ENCODE assay signal across 24 cellular contexts in the genomic region with DNA sequence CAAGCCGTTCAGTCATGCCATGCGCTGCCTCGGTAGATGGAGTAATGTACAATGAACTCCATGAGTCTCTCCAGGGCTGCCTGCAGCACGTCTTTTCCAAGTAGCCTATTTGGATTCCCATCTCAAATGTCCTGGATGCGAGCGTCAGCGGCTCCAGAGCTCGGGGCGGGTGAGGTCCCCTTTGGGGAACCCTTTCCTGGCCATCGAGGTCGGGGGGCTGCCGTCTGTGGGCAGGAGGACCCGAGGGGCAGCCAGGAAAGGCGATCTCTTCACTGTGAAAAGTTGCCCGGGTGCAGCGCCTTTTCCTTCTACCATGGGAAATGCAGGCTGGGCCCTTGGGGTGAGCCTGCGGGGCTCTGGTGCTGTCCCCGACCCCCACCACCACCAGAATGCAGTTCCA. TPM values are rescaled to one million over a fixed set of nuclear protein-coding genes. Genes with fewer than 3 reads are reported as not detected.
A peak's percentile ranks its signal among the peaks of the same experiment; 100 is the strongest.
DNase-seq lines count a peak whose midpoint lies in the region; ATAC-seq, FAIRE-seq and TF ChIP-seq lines count a peak whose summit lies in the region.
"Had no signal": no experiment of that assay in that cellular context is flagged by ENCODE, and none has a peak within 500 bp of the region (broad histone marks: within the 10 kb centered on the region; RNA-seq: fewer than 3 reads in every experiment).

No MANE protein-coding gene starts in this region.

- no peaks in the 10 kb centered on the region for H3K27me3 Mint-ChIP-seq in activated naive CD4-positive, alpha-beta T cell treated with anti-CD3 and anti-CD28 coated beads for 36 hours (ENCODE audit: low read depth)
- H3K27me3 Mint-ChIP-seq in astrocyte (ENCODE audit: low read depth, unreplicated experiment): no peaks in the 10 kb centered on the region
- H3K27me3 Mint-ChIP-seq: CD4-positive, alpha-beta T cell had no signal

- H3K4me3 Mint-ChIP-seq in activated naive CD4-positive, alpha-beta T cell treated with anti-CD3 and anti-CD28 coated beads for 36 hours: no peak overlapping the region
- no peak overlapping the region for H3K4me3 Mint-ChIP-seq in astrocyte (ENCODE audit: unreplicated experiment)
- H3K4me3 Mint-ChIP-seq: CD4-positive, alpha-beta T cell; GM23338 had no signal

- no peak overlapping the region for H3K9ac ChIP-seq in astrocyte (ENCODE audit: low read length)
- no peak overlapping the region for H3K9ac ChIP-seq in smooth muscle cell (ENCODE audit: low read depth)

- no peaks in the 10 kb centered on the region for H3K36me3 Mint-ChIP-seq in activated naive CD4-positive, alpha-beta T cell treated with anti-CD3 and anti-CD28 coated beads for 36 hours (ENCODE audit: low read depth)
- H3K36me3 Mint-ChIP-seq in astrocyte (ENCODE audit: low read depth, unreplicated experiment): peaks cover 27% of the 10 kb centered on the region

- H3K27ac ChIP-seq in astrocyte (ENCODE audit: low read depth, low read length) (no peak overlapping the region), lower lobe of right lung (no peak overlapping the region), smooth muscle cell (ENCODE audit: low read depth) (peak overlapping the region; percentile 56)
- H3K27ac ChIP-seq: 22Rv1, A549, C4-2B, HL-60 had no signal

- H3K36me3 ChIP-seq in astrocyte (ENCODE audit: insufficient read depth, low read length): peaks cover 41% of the 10 kb centered on the region
- H3K36me3 ChIP-seq in lower lobe of right lung: peaks cover 24% of the 10 kb centered on the region
- H3K36me3 ChIP-seq in smooth muscle cell (ENCODE audit: low read depth): peaks cover 43% of the 10 kb centered on the region

- intact Hi-C loops in activated naive CD4-positive, alpha-beta T cell treated with anti-CD3 and anti-CD28 coated beads for 36 hours (cut with micrococcal nuclease): no loop called here
- intact Hi-C loops in lower lobe of right lung (cut with DNase I) (no loop called here), sciatic nerve (cut with DNase I) (no loop called here)

- H3K4me3 ChIP-seq in astrocyte (ENCODE audit: insufficient read depth, low read depth, low read length) (no peak overlapping the region), lower lobe of right lung (no peak overlapping the region), smooth muscle cell (no peak overlapping the region)
- H3K4me3 ChIP-seq: A549, GM23338 had no signal

- no peak for FAIRE-seq in astrocyte (lab: Jason Lieb, UNC)
- FAIRE-seq: A549, D721Med, G401.6, GM12891, GM19239 had no signal

- H3K27ac Mint-ChIP-seq in activated naive CD4-positive, alpha-beta T cell treated with anti-CD3 and anti-CD28 coated beads for 36 hours: no peak overlapping the region
- H3K27ac Mint-ChIP-seq in astrocyte (ENCODE audit: unreplicated experiment): peak overlapping the region; percentile 80
- H3K27ac Mint-ChIP-seq: CD4-positive, alpha-beta T cell; GM23338 had no signal

- peak; percentile 4 for DNase-seq in activated naive CD4-positive, alpha-beta T cell treated with anti-CD3 and anti-CD28 coated beads, Interleukin-2, amount 50 U/mL, for 16 hours
- DNase-seq in activated naive CD4-positive, alpha-beta T cell treated with anti-CD3 and anti-CD28 coated beads for 36 hours: no peak
- DNase-seq in astrocyte (ENCODE audit: low read depth) (no peak), lower lobe of right lung (peak; percentile 29), smooth muscle cell (lab: John Stamatoyannopoulos, UW; ENCODE audit: unreplicated experiment) (no peak), sciatic nerve (ENCODE audit: low spot score) (no peak), T-helper 9 cell (no peak)
- DNase-seq: AML-193; Caco-2; CD4-positive, alpha-beta T cell; H7; HFFc6 had no signal

- H3F3A ChIP-seq in smooth muscle cell (ENCODE audit: low read depth): peaks cover 91% of the 10 kb centered on the region

- H2AFZ ChIP-seq in astrocyte (ENCODE audit: low read depth, low read length): no peak overlapping the region
- H2AFZ ChIP-seq in smooth muscle cell (ENCODE audit: low read depth): no peak overlapping the region
- H2AFZ ChIP-seq: GM23338 had no signal

- H3K4me1 Mint-ChIP-seq in activated naive CD4-positive, alpha-beta T cell treated with anti-CD3 and anti-CD28 coated beads for 36 hours (ENCODE audit: low read depth): no peaks in the 10 kb centered on the region
- peaks cover 6% of the 10 kb centered on the region for H3K4me1 Mint-ChIP-seq in astrocyte (ENCODE audit: low read depth, unreplicated experiment)
- H3K4me1 Mint-ChIP-seq: GM23338 had no signal

- no peak overlapping the region for H3K4me2 ChIP-seq in astrocyte (ENCODE audit: low read length)
- no peak overlapping the region for H3K4me2 ChIP-seq in smooth muscle cell
- H3K4me2 ChIP-seq: A549, GM23338 had no signal

- no peak for TF ChIP-seq CTCF in astrocyte (IDR thresholded peaks at IDR 0.05; ENCODE audit: insufficient read depth, low read depth, low read length)
- no peak for TF ChIP-seq CTCF in lower lobe of right lung (IDR thresholded peaks at IDR 0.05)
- no peak for TF ChIP-seq CTCF in smooth muscle cell (IDR thresholded peaks at IDR 0.05; ENCODE audit: borderline replicate concordance, insufficient read depth, poor library complexity, severe bottlenecking)

- H3K27me3 ChIP-seq in astrocyte (ENCODE audit: insufficient read depth, low read length): no peaks in the 10 kb centered on the region
- H3K27me3 ChIP-seq in lower lobe of right lung (ENCODE audit: low read depth): no peaks in the 10 kb centered on the region
- no peaks in the 10 kb centered on the region for H3K27me3 ChIP-seq in smooth muscle cell (ENCODE audit: low read depth)

- 95% methylated on average over 18 of the region's 18 CpGs for WGBS in smooth muscle cell (ENCODE audit: low lambda C conversion rate)

- H3K9me3 Mint-ChIP-seq in activated naive CD4-positive, alpha-beta T cell treated with anti-CD3 and anti-CD28 coated beads for 36 hours: no peaks in the 10 kb centered on the region
- no peaks in the 10 kb centered on the region for H3K9me3 Mint-ChIP-seq in astrocyte (ENCODE audit: unreplicated experiment)
- H3K9me3 Mint-ChIP-seq: CD4-positive, alpha-beta T cell; GM23338; HFFc6 had no signal

- ATAC-seq in lower lobe of right lung (no peak), sciatic nerve (no peak)
- ATAC-seq: A549, GM23338, HCT116 had no signal

- CTCF ChIA-PET in activated naive CD4-positive, alpha-beta T cell treated with anti-CD3 and anti-CD28 coated beads for 36 hours (lab: Charles Lee): no interaction called here

- H3K9me3 ChIP-seq in astrocyte (ENCODE audit: insufficient read depth, low read depth, low read length): peaks cover 11% of the 10 kb centered on the region
- H3K9me3 ChIP-seq in lower lobe of right lung: no peaks in the 10 kb centered on the region
- no peaks in the 10 kb centered on the region for H3K9me3 ChIP-seq in smooth muscle cell (replicated peaks; ENCODE audit: low read depth)
- H3K9me3 ChIP-seq: Caco-2 had no signal

- H3K4me1 ChIP-seq in astrocyte (ENCODE audit: insufficient read depth, low read length) (no peaks in the 10 kb centered on the region), lower lobe of right lung (no peaks in the 10 kb centered on the region), smooth muscle cell (ENCODE audit: low read depth) (no peaks in the 10 kb centered on the region)
- H3K4me1 ChIP-seq: A549, Caco-2 had no signal

- peaks cover 92% of the 10 kb centered on the region for H4K20me1 ChIP-seq in astrocyte (ENCODE audit: insufficient read depth, low read length)
- peaks cover 98% of the 10 kb centered on the region for H4K20me1 ChIP-seq in smooth muscle cell (ENCODE audit: low read depth)

- H3K79me2 ChIP-seq in astrocyte (ENCODE audit: insufficient read depth, low read length) (peaks cover 12% of the 10 kb centered on the region), smooth muscle cell (ENCODE audit: low read depth) (no peaks in the 10 kb centered on the region)

RNA-seq across cellular contexts. Expression of a gene that starts 36.9 kb away (rescaled TPM):
- total RNA-seq in activated naive CD4-positive, alpha-beta T cell treated with anti-CD3 and anti-CD28 coated beads for 36 hours: not detected
- total RNA-seq in astrocyte (not detected in 2 replicates), lower lobe of right lung (not detected), smooth muscle cell (not detected in 2 replicates), sciatic nerve (not detected)
- polyA plus RNA-seq in smooth muscle cell: not detected in 2 replicates
- total RNA-seq: Caco-2; CD4-positive, alpha-beta T cell; GM23338; H7; HFFc6; HT1080 had no signal
- polyA plus RNA-seq: A549, BJ, GM23338 had no signal

Comparison
In these comparisons a context has a peak if more than half of its experiments do, and no peak if none do; other contexts are left out.
1. DNase-seq: peak in activated naive CD4-positive, alpha-beta T cell treated with anti-CD3 and anti-CD28 coated beads, Interleukin-2, amount 50 U/mL, for 16 hours (single experiment) and lower lobe of right lung (single experiment); none in activated naive CD4-positive, alpha-beta T cell treated with anti-CD3 and anti-CD28 coated beads for 36 hours (single experiment), astrocyte (single experiment), smooth muscle cell (single experiment), sciatic nerve (single experiment) and T-helper 9 cell (single experiment).